Comparison of ENCODE assay signal across 26 cellular contexts in the genomic region with DNA sequence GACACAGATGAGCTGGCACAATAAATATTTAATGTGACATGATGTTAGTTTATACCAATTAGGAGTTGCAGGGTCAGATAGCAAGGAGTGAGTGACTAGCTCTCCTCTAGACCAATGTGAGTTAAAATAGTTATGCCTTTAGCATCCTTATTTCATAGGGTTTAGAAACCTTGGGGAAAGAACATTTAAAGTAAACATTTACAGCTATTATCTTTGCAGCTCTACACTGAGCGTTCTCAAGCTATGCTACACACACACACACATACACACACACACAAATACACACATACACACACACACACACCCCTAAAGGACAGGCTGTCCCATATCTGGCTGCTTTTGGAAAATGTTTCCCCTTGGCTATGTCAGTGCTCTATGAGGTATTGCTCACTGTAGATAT.
"Had no signal": no experiment of that assay in that cellular context is flagged by ENCODE, and none has a peak within 500 bp of the region (broad histone marks: within the 10 kb centered on the region; RNA-seq: fewer than 3 reads in every experiment).

No MANE protein-coding gene starts in this region.

- DNase-seq: activated B cell treated with CpG ODN at 0.5 μM for 24 hours; activated CD4-positive, alpha-beta memory T cell treated with anti-CD3 and anti-CD28 coated beads for 36 hours; activated CD4-positive, alpha-beta T cell treated with anti-CD3 and anti-CD28 coated beads for 1 hour; activated CD4-positive, alpha-beta T cell treated with anti-CD3 and anti-CD28 coated beads, Interleukin-2, amount 10 ng/mL, durations not matched to agents 7 days and 5 days; activated gamma-delta T cell treated with Interleukin-2 at 50 U/mL for 16 hours; activated naive CD4-positive, alpha-beta T cell treated with anti-CD3 and anti-CD28 coated beads, Interleukin-2, amount 10 ng/mL, durations not matched to agents 7 days and 5 days; activated naive CD8-positive, alpha-beta T cell treated with anti-CD3 and anti-CD28 coated beads for 36 hours; activated T-cell treated with anti-CD3 and anti-CD28 coated beads for 4 hours; activated T-cell treated with anti-CD3 and anti-CD28 coated beads, Interleukin-2, amount 50 U/mL, for 48 hours; adrenal gland; aorta; caudate nucleus; Kasumi-1; KBM-7; NCI-H1048; NCI-H146; NCI-H187 treated with DMSO at 0.1 percent for 48 hours; NCI-H2081 treated with DMSO at 0.1 percent for 48 hours; NCI-H446; NCI-H524; PC-9; SIG-M5; T-helper 17 cell; T-helper 9 cell had no signal

- H3K27ac Mint-ChIP-seq: activated B cell treated with CpG ODN at 0.5 μM for 24 hours; activated CD4-positive, alpha-beta memory T cell treated with anti-CD3 and anti-CD28 coated beads for 36 hours; activated CD4-positive, alpha-beta T cell treated with anti-CD3 and anti-CD28 coated beads, Interleukin-2, amount 10 ng/mL, durations not matched to agents 7 days and 5 days; activated naive CD4-positive, alpha-beta T cell treated with anti-CD3 and anti-CD28 coated beads, Interleukin-2, amount 10 ng/mL, durations not matched to agents 7 days and 5 days; activated naive CD8-positive, alpha-beta T cell treated with anti-CD3 and anti-CD28 coated beads for 36 hours; activated T-helper 17 cell treated with anti-CD3 and anti-CD28 coated beads, Interleukin-2, amount 50 U/mL, for 72 hours; T-helper 17 cell had no signal

- H3K4me2 ChIP-seq: PC-9 had no signal

- H3K4me1 Mint-ChIP-seq: activated B cell treated with CpG ODN at 0.5 μM for 24 hours; activated CD4-positive, alpha-beta T cell treated with anti-CD3 and anti-CD28 coated beads, Interleukin-2, amount 10 ng/mL, durations not matched to agents 7 days and 5 days; activated naive CD8-positive, alpha-beta T cell treated with anti-CD3 and anti-CD28 coated beads for 36 hours; activated T-helper 17 cell treated with anti-CD3 and anti-CD28 coated beads, Interleukin-2, amount 50 U/mL, for 72 hours had no signal

- H3K36me3 ChIP-seq: adrenal gland, breast epithelium had no signal

- H3K27me3 ChIP-seq: adrenal gland, breast epithelium had no signal

- ATAC-seq: activated T-helper 17 cell treated with anti-CD3 and anti-CD28 coated beads, Interleukin-2, amount 50 U/mL, for 72 hours; T-helper 17 cell had no signal

- H3K27ac ChIP-seq: adrenal gland, breast epithelium, PC-9 had no signal

- H2AFZ ChIP-seq: PC-9 had no signal

- H3K4me3 ChIP-seq: adrenal gland, breast epithelium, PC-9 had no signal

- H3K4me1 ChIP-seq: adrenal gland, breast epithelium had no signal

- H3K9me3 ChIP-seq: breast epithelium had no signal

- H3K4me3 Mint-ChIP-seq: activated B cell treated with CpG ODN at 0.5 μM for 24 hours; activated CD4-positive, alpha-beta memory T cell treated with anti-CD3 and anti-CD28 coated beads for 36 hours; activated CD4-positive, alpha-beta T cell treated with anti-CD3 and anti-CD28 coated beads, Interleukin-2, amount 10 ng/mL, durations not matched to agents 7 days and 5 days; activated naive CD4-positive, alpha-beta T cell treated with anti-CD3 and anti-CD28 coated beads, Interleukin-2, amount 10 ng/mL, durations not matched to agents 7 days and 5 days; activated naive CD8-positive, alpha-beta T cell treated with anti-CD3 and anti-CD28 coated beads for 36 hours; activated T-helper 17 cell treated with anti-CD3 and anti-CD28 coated beads, Interleukin-2, amount 50 U/mL, for 72 hours; T-helper 17 cell had no signal
